19 cellular contexts compared by ENCODE assay signal in the genomic region with DNA sequence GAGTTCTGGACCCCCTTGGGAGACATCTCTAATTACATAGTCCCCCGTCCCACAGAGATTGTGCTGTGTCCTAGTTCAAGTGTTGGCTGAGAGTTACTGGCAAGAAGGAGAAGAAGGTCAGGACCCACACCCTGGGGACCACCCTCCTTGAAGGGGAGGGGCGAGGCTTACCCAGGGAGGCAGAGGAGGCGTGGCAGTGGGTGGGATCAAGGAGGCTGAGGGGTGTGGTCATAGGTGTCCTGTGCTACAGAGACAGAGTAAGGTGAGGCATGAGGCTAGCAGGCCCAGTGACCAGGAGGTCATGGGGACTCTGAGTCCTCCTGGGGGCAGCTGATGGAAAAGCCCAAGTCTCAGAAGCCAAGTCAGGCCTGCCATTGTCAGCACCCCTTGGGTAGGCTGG. TPM values are rescaled to one million over a fixed set of nuclear protein-coding genes. Genes with fewer than 3 reads are reported as not detected.
"Had no signal": no experiment of that assay in that cellular context is flagged by ENCODE, and none has a peak within 500 bp of the region (broad histone marks: within the 10 kb centered on the region; RNA-seq: fewer than 3 reads in every experiment).

No MANE protein-coding gene starts in this region.

- H3K9me3 ChIP-seq: left ventricle myocardium inferior, ovary, psoas muscle, testis, upper lobe of right lung had no signal

- ATAC-seq: activated CD4-positive, CD25-positive, alpha-beta regulatory T cell treated with anti-CD3 and anti-CD28 coated beads, Interleukin-2, amount 50 U/mL, for 24 hours; psoas muscle; right cardiac atrium; upper lobe of right lung had no signal

- H3K36me3 ChIP-seq: brain microvascular endothelial cell, left ventricle myocardium inferior, ovary, upper lobe of right lung had no signal

- DNase-seq: activated CD4-positive, alpha-beta T cell treated with anti-CD3 and anti-CD28 coated beads, Interleukin-2, amount 50 U/mL, for 1 hour; activated naive CD4-positive, alpha-beta T cell treated with Interleukin-2 at 50 U/mL for 16 hours; brain microvascular endothelial cell; central memory CD4-positive, alpha-beta T cell; head of caudate nucleus; immature natural killer cell; kidney glomerular epithelial cell; left ventricle myocardium inferior; ovary; psoas muscle; right cardiac atrium; T-helper 1 cell; testis; upper lobe of right lung had no signal

- H3K9me3 Mint-ChIP-seq: activated T-helper 17 cell treated with anti-CD3 and anti-CD28 coated beads, Interleukin-2, amount 50 U/mL, for 72 hours had no signal

- H3K4me3 ChIP-seq: left ventricle myocardium inferior, ovary, psoas muscle, testis, upper lobe of right lung had no signal

- H3K4me1 ChIP-seq: psoas muscle, upper lobe of right lung had no signal

- H3K27me3 Mint-ChIP-seq: activated T-helper 17 cell treated with anti-CD3 and anti-CD28 coated beads, Interleukin-2, amount 50 U/mL, for 72 hours had no signal

- H3K27ac Mint-ChIP-seq: activated T-helper 17 cell treated with anti-CD3 and anti-CD28 coated beads, Interleukin-2, amount 50 U/mL, for 72 hours had no signal

- H3K27ac ChIP-seq: brain microvascular endothelial cell, left ventricle myocardium inferior, ovary, psoas muscle, testis, upper lobe of right lung had no signal

- H3K27me3 ChIP-seq: brain microvascular endothelial cell, ovary, testis, upper lobe of right lung had no signal

RNA-seq across cellular contexts. Expression of a gene that starts 29.4 kb away (rescaled TPM):
- total RNA-seq: activated T-helper 17 cell treated with anti-CD3 and anti-CD28 coated beads, Interleukin-2, amount 50 U/mL, for 72 hours; myocyte had no signal

RNA-seq across cellular contexts. Expression of a gene that starts 59.0 kb away (rescaled TPM):
- total RNA-seq: activated T-helper 17 cell treated with anti-CD3 and anti-CD28 coated beads, Interleukin-2, amount 50 U/mL, for 72 hours; frontal cortex; left ventricle myocardium inferior; myocyte; ovary; psoas muscle; right cardiac atrium; skeletal muscle tissue; upper lobe of right lung had no signal
